In genomic region chr6:41734666-41735426, GRCh38 we compare ENCODE assay signal across 8 cellular contexts. TPM values are rescaled to one million over a fixed set of nuclear protein-coding genes. Genes with fewer than 3 reads are reported as not detected.
A peak's percentile ranks its signal among the peaks of the same experiment; 100 is the strongest.
DNase-seq lines count a peak whose midpoint lies in the region; ATAC-seq lines count a peak whose summit lies in the region.

No MANE protein-coding gene starts in this region.

- POLR2A ChIA-PET in activated CD4-positive, alpha-beta T cell treated with anti-CD3 and anti-CD28 coated beads, Interleukin-2, amount 10 ng/mL, durations not matched to agents 7 days and 5 days (lab: Charles Lee), result no interaction called here

- peak overlapping the region; percentile 83 for H3K4me3 Mint-ChIP-seq in activated CD4-positive, alpha-beta T cell treated with anti-CD3 and anti-CD28 coated beads, Interleukin-2, amount 10 ng/mL, durations not matched to agents 7 days and 5 days

- no peaks in the 10 kb centered on the region for H3K9me3 Mint-ChIP-seq in activated CD4-positive, alpha-beta T cell treated with anti-CD3 and anti-CD28 coated beads, Interleukin-2, amount 10 ng/mL, durations not matched to agents 7 days and 5 days

- H3K36me3 Mint-ChIP-seq in activated CD4-positive, alpha-beta T cell treated with anti-CD3 and anti-CD28 coated beads, Interleukin-2, amount 10 ng/mL, durations not matched to agents 7 days and 5 days (ENCODE audit: low read depth), result no peaks in the 10 kb centered on the region

- H3K4me1 Mint-ChIP-seq in activated CD4-positive, alpha-beta T cell treated with anti-CD3 and anti-CD28 coated beads, Interleukin-2, amount 10 ng/mL, durations not matched to agents 7 days and 5 days, result peaks cover 34% of the 10 kb centered on the region

- CTCF ChIA-PET in activated CD4-positive, alpha-beta T cell treated with anti-CD3 and anti-CD28 coated beads, Interleukin-2, amount 10 ng/mL, durations not matched to agents 7 days and 5 days (lab: Charles Lee), result interaction anchor here (0.6 to 2.3 kb wide), 8 partner anchors 13 to 310 kb away, joined by 3 to 13 read pairs (median 8); partner anchors contain the start of gene TOMM6

- H3K27ac Mint-ChIP-seq in activated CD4-positive, alpha-beta T cell treated with anti-CD3 and anti-CD28 coated beads, Interleukin-2, amount 10 ng/mL, durations not matched to agents 7 days and 5 days, result peak overlapping the region; percentile 62

- H3K27me3 Mint-ChIP-seq in activated CD4-positive, alpha-beta T cell treated with anti-CD3 and anti-CD28 coated beads, Interleukin-2, amount 10 ng/mL, durations not matched to agents 7 days and 5 days, result no peaks in the 10 kb centered on the region

- ATAC-seq in HG02973 (IDR thresholded peaks at IDR 0.05; ENCODE audit: unreplicated experiment), result peak; percentile 17
- peak; percentile 82 for ATAC-seq in left lobe of liver

- DNase-seq in NK-92 treated with Interleukin-12 subunit alpha and Interleukin-12 subunit beta, amount 100 ng/mL, for 24 hours (lab: John Stamatoyannopoulos, UW), result peak; percentile 60
- DNase-seq in NK-92 (lab: John Stamatoyannopoulos, UW; ENCODE audit: unreplicated experiment), result no peak
- DNase-seq in NCI-H446 (lab: John Stamatoyannopoulos, UW), result peak; percentile 20 to 74
- peak; percentile 69 for DNase-seq in activated CD4-positive, alpha-beta T cell treated with anti-CD3 and anti-CD28 coated beads, Interleukin-2, amount 10 ng/mL, durations not matched to agents 7 days and 5 days
- peak; percentile 65 for DNase-seq in dedifferentiated amniotic fluid mesenchymal stem cell (ENCODE audit: extremely low spot score)
- peak; percentile 83 for DNase-seq in left lobe of liver (ENCODE audit: low spot score)
- peak; percentile 59 for DNase-seq in stimulated activated CD4-positive, alpha-beta T cell treated with anti-CD3 and anti-CD28 coated beads, Interleukin-1b, Interleukin-23, amount 100 ng/mL, for 48 hours

RNA-seq across cellular contexts. Expression of gene TFEB, which starts 0.6 kb away (rescaled TPM):
- 10 to 100 TPM in 1 of 2 experiments, 1 to 10 TPM in 1; 9.7 to 12.5 TPM for total RNA-seq in activated CD4-positive, alpha-beta T cell treated with anti-CD3 and anti-CD28 coated beads, Interleukin-2, amount 10 ng/mL, durations not matched to agents 7 days and 5 days
- 8.9 TPM for total RNA-seq in left lobe of liver

RNA-seq across cellular contexts. Expression of gene PGC, which starts 12.4 kb away (rescaled TPM):
- total RNA-seq in activated CD4-positive, alpha-beta T cell treated with anti-CD3 and anti-CD28 coated beads, Interleukin-2, amount 10 ng/mL, durations not matched to agents 7 days and 5 days, result not detected
- total RNA-seq in left lobe of liver, result 0.63 TPM

RNA-seq across cellular contexts. Expression of gene FRS3, which starts 44.9 kb away (rescaled TPM):
- total RNA-seq in activated CD4-positive, alpha-beta T cell treated with anti-CD3 and anti-CD28 coated beads, Interleukin-2, amount 10 ng/mL, durations not matched to agents 7 days and 5 days, result 1 to 10 TPM; 4.6 TPM
- total RNA-seq in left lobe of liver, result 4.4 TPM

RNA-seq across cellular contexts. Expression of gene PRICKLE4, which starts 45.7 kb away (rescaled TPM):
- total RNA-seq in activated CD4-positive, alpha-beta T cell treated with anti-CD3 and anti-CD28 coated beads, Interleukin-2, amount 10 ng/mL, durations not matched to agents 7 days and 5 days, result not detected
- total RNA-seq in left lobe of liver, result 7.3 TPM

RNA-seq across cellular contexts. Expression of gene TOMM6, which starts 52.6 kb away (rescaled TPM):
- total RNA-seq in activated CD4-positive, alpha-beta T cell treated with anti-CD3 and anti-CD28 coated beads, Interleukin-2, amount 10 ng/mL, durations not matched to agents 7 days and 5 days, result 100 to 1,000 TPM; 167 to 202 TPM
- total RNA-seq in left lobe of liver, result 72.3 TPM
